ENCODE assay signal across 24 cellular contexts in the genomic region with DNA sequence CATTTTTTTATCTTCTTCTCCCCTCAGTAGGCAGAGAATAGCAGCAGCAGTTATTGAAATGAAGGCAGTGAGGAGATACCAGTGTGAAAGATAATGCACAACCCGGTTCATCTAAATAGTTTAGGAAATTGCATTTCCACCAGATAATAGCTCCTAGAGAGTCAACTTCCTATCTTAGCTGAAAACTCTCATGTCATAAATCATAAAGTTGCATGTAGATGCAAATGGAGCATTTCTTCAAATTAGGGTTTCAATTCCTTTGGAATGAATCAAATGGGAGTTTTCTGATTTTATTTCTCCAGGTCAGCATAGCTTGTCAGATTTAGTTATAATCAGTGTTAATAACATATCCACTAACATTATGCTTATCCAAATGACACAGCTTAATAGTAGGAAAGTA.
"Had no signal": no experiment of that assay in that cellular context is flagged by ENCODE, and none has a peak within 500 bp of the region (broad histone marks: within the 10 kb centered on the region; RNA-seq: fewer than 3 reads in every experiment).

No MANE protein-coding gene starts in this region.

- H3K9me3 ChIP-seq: colonic mucosa, esophagus muscularis mucosa, esophagus squamous epithelium, gastroesophageal sphincter, heart left ventricle had no signal

- H3K27me3 ChIP-seq: colonic mucosa, dorsolateral prefrontal cortex, esophagus muscularis mucosa, esophagus squamous epithelium, foreskin keratinocyte, gastroesophageal sphincter, heart left ventricle, heart right ventricle, hepatocyte had no signal

- DNase-seq: colonic mucosa; cortex of kidney; dermis blood vessel endothelial cell; dorsolateral prefrontal cortex; effector CD4-positive, alpha-beta T cell; effector CD8-positive, alpha-beta T cell; effector memory CD4-positive, alpha-beta T cell; effector memory CD8-positive, alpha-beta T cell; endodermal cell; erythroblast; esophagus squamous epithelium; foreskin fibroblast; foreskin keratinocyte; foreskin melanocyte; glutamatergic neuron; head of caudate nucleus; heart left ventricle; heart right ventricle had no signal

- H2AFZ ChIP-seq: hepatocyte had no signal

- H3K36me3 ChIP-seq: colonic mucosa, esophagus muscularis mucosa, esophagus squamous epithelium, gastroesophageal sphincter, heart left ventricle, heart right ventricle had no signal

- H3K79me2 ChIP-seq: hepatocyte had no signal

- H3K4me2 ChIP-seq: hepatocyte had no signal

- H3K4me3 ChIP-seq: colonic mucosa, coronary artery, dorsolateral prefrontal cortex, esophagus muscularis mucosa, esophagus squamous epithelium, gastroesophageal sphincter, heart left ventricle, heart right ventricle, hepatocyte had no signal

- ATAC-seq: effector memory CD8-positive, alpha-beta T cell; esophagus mucosa; foreskin keratinocyte; gastroesophageal sphincter; heart left ventricle; heart right ventricle had no signal

- H3K4me1 ChIP-seq: colonic mucosa, esophagus squamous epithelium, foreskin keratinocyte, heart left ventricle had no signal

- H3K27ac ChIP-seq: colonic mucosa, coronary artery, dorsolateral prefrontal cortex, epithelial cell of prostate, esophagus muscularis mucosa, esophagus squamous epithelium, foreskin keratinocyte, gastroesophageal sphincter, heart left ventricle, heart right ventricle, hepatocyte had no signal
